8 cellular contexts compared by ENCODE assay signal in genomic region chr20:3045042-3045815, GRCh38. TPM values are rescaled to one million over a fixed set of nuclear protein-coding genes. Genes with fewer than 3 reads are reported as not detected.
DNase-seq lines count a peak whose midpoint lies in the region; ATAC-seq and TF ChIP-seq lines count a peak whose summit lies in the region.

No MANE protein-coding gene starts in this region.

- H3K9me3 Mint-ChIP-seq in activated T-helper 1 cell treated with anti-CD3 and anti-CD28 coated beads, Interleukin-12 subunit alpha, Interleukin-12 subunit beta, Interleukin-2, Interleukin-4 antibody, amounts not matched to agents 30 ng/mL and 10 ng/mL and 1 ng/mL, durations not matched to agents 14 hours and 24 hours and 36 hours: no peaks in the 10 kb centered on the region
- H3K9me3 Mint-ChIP-seq in neural progenitor cell: no peaks in the 10 kb centered on the region

- peaks cover 0 to 41% (median 25%) of the 10 kb centered on the region in 11 experiments; a peak in 15 of 22 replicates for H4K20me1 ChIP-seq in BLaER1 treated with 17β-estradiol and CSF1 and Interleukin-3, amounts not matched to agents 10 nM and 100 nM
- H4K20me1 ChIP-seq in neural progenitor cell (ENCODE audit: low read depth): peaks cover 14% of the 10 kb centered on the region

- peak; percentile 28 for ATAC-seq in GM19025 (IDR thresholded peaks at IDR 0.05; ENCODE audit: low read depth, unreplicated experiment)
- ATAC-seq in HG03159 (IDR thresholded peaks at IDR 0.05; ENCODE audit: unreplicated experiment): peak; percentile 36

- H3K4me3 Mint-ChIP-seq in activated T-helper 1 cell treated with anti-CD3 and anti-CD28 coated beads, Interleukin-12 subunit alpha, Interleukin-12 subunit beta, Interleukin-2, Interleukin-4 antibody, amounts not matched to agents 30 ng/mL and 10 ng/mL and 1 ng/mL, durations not matched to agents 14 hours and 24 hours and 36 hours: peak overlapping the region; percentile 84
- peak overlapping the region; percentile 91 for H3K4me3 Mint-ChIP-seq in neural progenitor cell

- peaks cover 11% of the 10 kb centered on the region for H3F3A ChIP-seq in neural progenitor cell (ENCODE audit: low read depth)

- intact Hi-C loops in activated T-helper 1 cell treated with anti-CD3 and anti-CD28 coated beads, Interleukin-12 subunit alpha, Interleukin-12 subunit beta, Interleukin-2, Interleukin-4 antibody, amounts not matched to agents 30 ng/mL and 10 ng/mL and 1 ng/mL, durations not matched to agents 14 hours and 24 hours and 36 hours (cut with micrococcal nuclease): loop anchor here (1.0 kb wide), 3 partner anchors 34 to 172 kb away; partner anchors contain the start of gene PTPRA

- H3K4me2 ChIP-seq in BLaER1 treated with 17β-estradiol and CSF1 and Interleukin-3, amounts not matched to agents 10 nM and 100 nM: peak overlapping the region; percentile 85 to 99 (median 94)
- H3K4me2 ChIP-seq in neural progenitor cell: peak overlapping the region; percentile 91

- H3K36me3 Mint-ChIP-seq in activated T-helper 1 cell treated with anti-CD3 and anti-CD28 coated beads, Interleukin-12 subunit alpha, Interleukin-12 subunit beta, Interleukin-2, Interleukin-4 antibody, amounts not matched to agents 30 ng/mL and 10 ng/mL and 1 ng/mL, durations not matched to agents 14 hours and 24 hours and 36 hours (ENCODE audit: low read depth): peaks cover 34% of the 10 kb centered on the region
- H3K36me3 Mint-ChIP-seq in neural progenitor cell: peaks cover 22% of the 10 kb centered on the region

- peaks cover 16% of the 10 kb centered on the region for H3K79me2 ChIP-seq in neural progenitor cell (ENCODE audit: low read depth)

- peaks cover 16% of the 10 kb centered on the region for H3K4me1 Mint-ChIP-seq in activated T-helper 1 cell treated with anti-CD3 and anti-CD28 coated beads, Interleukin-12 subunit alpha, Interleukin-12 subunit beta, Interleukin-2, Interleukin-4 antibody, amounts not matched to agents 30 ng/mL and 10 ng/mL and 1 ng/mL, durations not matched to agents 14 hours and 24 hours and 36 hours (ENCODE audit: low read depth)
- H3K4me1 Mint-ChIP-seq in neural progenitor cell: peaks cover 23% of the 10 kb centered on the region

- peaks cover 35 to 55% (median 41%) of the 10 kb centered on the region in 11 experiments for H3K36me3 ChIP-seq in BLaER1 treated with 17β-estradiol and CSF1 and Interleukin-3, amounts not matched to agents 10 nM and 100 nM
- H3K36me3 ChIP-seq in NT2/D1 (ENCODE audit: insufficient read depth, insufficient read length, low read length) (peaks cover 38% of the 10 kb centered on the region), neural progenitor cell (peaks cover 7% of the 10 kb centered on the region), urinary bladder (ENCODE audit: insufficient read depth) (peaks cover 3% of the 10 kb centered on the region)

- peaks cover 20 to 30% (median 27%) of the 10 kb centered on the region in 10 experiments for H3K4me1 ChIP-seq in BLaER1 treated with 17β-estradiol and CSF1 and Interleukin-3, amounts not matched to agents 10 nM and 100 nM
- peaks cover 4% of the 10 kb centered on the region for H3K4me1 ChIP-seq in NT2/D1 (ENCODE audit: insufficient read depth, insufficient read length)
- peaks cover 3% of the 10 kb centered on the region for H3K4me1 ChIP-seq in neural progenitor cell
- H3K4me1 ChIP-seq in urinary bladder (ENCODE audit: insufficient read depth): no peaks in the 10 kb centered on the region

- H3K27me3 Mint-ChIP-seq in activated T-helper 1 cell treated with anti-CD3 and anti-CD28 coated beads, Interleukin-12 subunit alpha, Interleukin-12 subunit beta, Interleukin-2, Interleukin-4 antibody, amounts not matched to agents 30 ng/mL and 10 ng/mL and 1 ng/mL, durations not matched to agents 14 hours and 24 hours and 36 hours (ENCODE audit: insufficient read depth): no peaks in the 10 kb centered on the region
- H3K27me3 Mint-ChIP-seq in neural progenitor cell (ENCODE audit: insufficient read depth, low read depth): peaks cover 5% of the 10 kb centered on the region

- H3K27me3 ChIP-seq in BLaER1 treated with 17β-estradiol and CSF1 and Interleukin-3, amounts not matched to agents 10 nM and 100 nM: no peaks in the 10 kb centered on the region
- H3K27me3 ChIP-seq in NT2/D1 (ENCODE audit: insufficient read depth, insufficient read length) (no peaks in the 10 kb centered on the region), neural progenitor cell (no peaks in the 10 kb centered on the region)

- 2% methylated on average over 24 of the region's 24 CpGs for WGBS in urinary bladder

- no peaks in the 10 kb centered on the region for H3K9me3 ChIP-seq in BLaER1 treated with 17β-estradiol and CSF1 and Interleukin-3, amounts not matched to agents 10 nM and 100 nM (replicated peaks in 1 of 11)
- no peaks in the 10 kb centered on the region for H3K9me3 ChIP-seq in NT2/D1 (ENCODE audit: insufficient read depth, low read length)
- no peaks in the 10 kb centered on the region for H3K9me3 ChIP-seq in neural progenitor cell (ENCODE audit: low read depth)

- no peak for DNase-seq in NT2/D1 (ENCODE audit: low read depth, low spot score)
- DNase-seq in activated T-helper 1 cell treated with anti-CD3 and anti-CD28 coated beads, Interleukin-12 subunit alpha, Interleukin-12 subunit beta, Interleukin-2, Interleukin-4 antibody, amounts not matched to agents 30 ng/mL and 10 ng/mL and 1 ng/mL, durations not matched to agents 14 hours and 24 hours and 36 hours (ENCODE audit: low spot score): no peak
- peak; percentile 66 for DNase-seq in fibroblast of pulmonary artery (ENCODE audit: low read depth)
- no peak for DNase-seq in neural progenitor cell (ENCODE audit: low spot score)

- H2AFZ ChIP-seq in neural progenitor cell (replicated peaks): peak overlapping the region; percentile 95

- H3K27ac ChIP-seq in BLaER1 treated with 17β-estradiol and CSF1 and Interleukin-3, amounts not matched to agents 10 nM and 100 nM: peak overlapping the region; percentile 81 to 93 (median 88)
- H3K27ac ChIP-seq in neural progenitor cell (no peak overlapping the region), urinary bladder (ENCODE audit: low read depth) (peak overlapping the region; percentile 94)

- H3K9ac ChIP-seq in BLaER1 treated with 17β-estradiol and CSF1 and Interleukin-3, amounts not matched to agents 10 nM and 100 nM: peak overlapping the region; percentile 84 to 92 (median 90)
- peak overlapping the region; percentile 92 for H3K9ac ChIP-seq in NT2/D1 (ENCODE audit: insufficient read length, low read depth)
- H3K9ac ChIP-seq in neural progenitor cell: no peak overlapping the region

- H3K4me3 ChIP-seq in BLaER1 treated with 17β-estradiol and CSF1 and Interleukin-3, amounts not matched to agents 10 nM and 100 nM: peak overlapping the region; percentile 82 to 98 (median 93)
- peak overlapping the region; percentile 92 for H3K4me3 ChIP-seq in NT2/D1 (ENCODE audit: insufficient read length, low read depth)
- H3K4me3 ChIP-seq in fibroblast of pulmonary artery (replicated peaks; ENCODE audit: low read depth, low read length): peak overlapping the region; percentile 78
- H3K4me3 ChIP-seq in neural progenitor cell: peak overlapping the region; percentile 85
- H3K4me3 ChIP-seq in urinary bladder (ENCODE audit: low read depth, low read length): peak overlapping the region; percentile 93

- H3K27ac Mint-ChIP-seq in activated T-helper 1 cell treated with anti-CD3 and anti-CD28 coated beads, Interleukin-12 subunit alpha, Interleukin-12 subunit beta, Interleukin-2, Interleukin-4 antibody, amounts not matched to agents 30 ng/mL and 10 ng/mL and 1 ng/mL, durations not matched to agents 14 hours and 24 hours and 36 hours: peak overlapping the region; percentile 67
- H3K27ac Mint-ChIP-seq in neural progenitor cell: peak overlapping the region; percentile 55

- TF ChIP-seq CTCF in fibroblast of pulmonary artery (IDR thresholded peaks at IDR 0.05; ENCODE audit: low read length, missing control alignments) (no peak), neural progenitor cell (IDR thresholded peaks at IDR 0.05) (no peak)

RNA-seq across cellular contexts. Expression of gene MRPS26, which starts 0.6 kb away (rescaled TPM):
- total RNA-seq in activated T-helper 1 cell treated with anti-CD3 and anti-CD28 coated beads, Interleukin-12 subunit alpha, Interleukin-12 subunit beta, Interleukin-2, Interleukin-4 antibody, amounts not matched to agents 30 ng/mL and 10 ng/mL and 1 ng/mL, durations not matched to agents 14 hours and 24 hours and 36 hours: 106 and 114 TPM in 2 replicates
- total RNA-seq in neural progenitor cell (ENCODE audit: low replicate concordance) (37.0 and 71.8 TPM in 2 replicates), urinary bladder (18.3 TPM)
- polyA plus RNA-seq in urinary bladder: 97.4 TPM

RNA-seq across cellular contexts. Expression of gene GNRH2, which starts 1.8 kb away (rescaled TPM):
- 2.1 and 2.3 TPM in 2 replicates for total RNA-seq in activated T-helper 1 cell treated with anti-CD3 and anti-CD28 coated beads, Interleukin-12 subunit alpha, Interleukin-12 subunit beta, Interleukin-2, Interleukin-4 antibody, amounts not matched to agents 30 ng/mL and 10 ng/mL and 1 ng/mL, durations not matched to agents 14 hours and 24 hours and 36 hours
- total RNA-seq in neural progenitor cell (ENCODE audit: low replicate concordance) (0.37 TPM in 1 of 2 replicates, not detected in the other), urinary bladder (not detected)
- not detected for polyA plus RNA-seq in urinary bladder

RNA-seq across cellular contexts. Expression of gene OXT, which starts 26.2 kb away (rescaled TPM):
- not detected in 2 replicates for total RNA-seq in activated T-helper 1 cell treated with anti-CD3 and anti-CD28 coated beads, Interleukin-12 subunit alpha, Interleukin-12 subunit beta, Interleukin-2, Interleukin-4 antibody, amounts not matched to agents 30 ng/mL and 10 ng/mL and 1 ng/mL, durations not matched to agents 14 hours and 24 hours and 36 hours
- not detected in 2 replicates for total RNA-seq in neural progenitor cell (ENCODE audit: low replicate concordance)
- not detected for total RNA-seq in urinary bladder
- 0.48 TPM for polyA plus RNA-seq in urinary bladder

RNA-seq across cellular contexts. Expression of gene AVP, which starts 39.3 kb away (rescaled TPM):
- not detected in 2 replicates for total RNA-seq in activated T-helper 1 cell treated with anti-CD3 and anti-CD28 coated beads, Interleukin-12 subunit alpha, Interleukin-12 subunit beta, Interleukin-2, Interleukin-4 antibody, amounts not matched to agents 30 ng/mL and 10 ng/mL and 1 ng/mL, durations not matched to agents 14 hours and 24 hours and 36 hours
- total RNA-seq in neural progenitor cell (ENCODE audit: low replicate concordance) (not detected in 2 replicates), urinary bladder (not detected)
- polyA plus RNA-seq in urinary bladder: not detected
